31 cellular contexts compared by ENCODE assay signal in genomic region chr3:142876417-142876816, GRCh38. TPM values are rescaled to one million over a fixed set of nuclear protein-coding genes. Genes with fewer than 3 reads are reported as not detected.
"Had no signal": no experiment of that assay in that cellular context is flagged by ENCODE, and none has a peak within 500 bp of the region (broad histone marks: within the 10 kb centered on the region; RNA-seq: fewer than 3 reads in every experiment).

No MANE protein-coding gene starts in this region.

- DNase-seq: activated CD4-positive, alpha-beta memory T cell treated with anti-CD3 and anti-CD28 coated beads for 36 hours; activated CD4-positive, alpha-beta T cell treated with anti-CD3 and anti-CD28 coated beads, Interleukin-2, amount 10 ng/mL, durations not matched to agents 24 days and 14 days; activated CD4-positive, CD25-positive, alpha-beta regulatory T cell; activated CD4-positive, CD25-positive, alpha-beta regulatory T cell treated with anti-CD3 and anti-CD28 coated beads, Interleukin-2, amount 50 U/mL, for 72 hours; activated CD8-positive, alpha-beta memory T cell treated with anti-CD3 and anti-CD28 coated beads, Interleukin-2, amount 10 ng/mL, durations not matched to agents 7 days and 5 days; activated CD8-positive, alpha-beta memory T cell treated with anti-CD3 and anti-CD28 coated beads, Interleukin-2, amount 50 U/mL, for 4 hours; activated CD8-positive, alpha-beta T cell treated with anti-CD3 and anti-CD28 coated beads, Interleukin-2, amount 10 ng/mL, durations not matched to agents 7 days and 5 days; activated gamma-delta T cell; activated naive CD4-positive, alpha-beta T cell; activated naive CD4-positive, alpha-beta T cell treated with anti-CD3 and anti-CD28 coated beads, Interleukin-2, amount 10 ng/mL, durations not matched to agents 7 days and 5 days; activated naive CD8-positive, alpha-beta T cell treated with anti-CD3 and anti-CD28 coated beads, Interleukin-2, amount 10 ng/mL, durations not matched to agents 7 days and 5 days; activated T-cell treated with anti-CD3 and anti-CD28 coated beads, Interleukin-2, amount 50 U/mL, for 1 hour; activated T-cell treated with anti-CD3 and anti-CD28 coated beads, Interleukin-2, amount 50 U/mL, for 48 hours; central memory CD4-positive, alpha-beta T cell; cerebellar nuclear complex; colonic mucosa; effector CD8-positive, alpha-beta T cell; foreskin keratinocyte; gastrocnemius medialis; T-helper 1 cell; T-helper 17 cell; T1000 had no signal

- H3K4me3 ChIP-seq: ascending aorta, breast epithelium, cardiac muscle cell, colonic mucosa, esophagus muscularis mucosa, gastrocnemius medialis had no signal

- H3K27ac ChIP-seq: ascending aorta, breast epithelium, cardiac muscle cell, colonic mucosa, epithelial cell of prostate, esophagus muscularis mucosa, foreskin keratinocyte, gastrocnemius medialis had no signal

- H3K27me3 ChIP-seq: ascending aorta, breast epithelium, cardiac muscle cell, colonic mucosa, esophagus muscularis mucosa, foreskin keratinocyte, gastrocnemius medialis had no signal

- H3K9me3 ChIP-seq: ascending aorta, breast epithelium, colonic mucosa, esophagus muscularis mucosa, gastrocnemius medialis had no signal

- FAIRE-seq: endometrium, endothelial cell of umbilical vein had no signal

- H3K4me1 ChIP-seq: ascending aorta, breast epithelium, colonic mucosa, esophagus muscularis mucosa, foreskin keratinocyte, gastrocnemius medialis had no signal

- H3K36me3 ChIP-seq: ascending aorta, breast epithelium, cardiac muscle cell, colonic mucosa, esophagus muscularis mucosa, gastrocnemius medialis had no signal

RNA-seq across cellular contexts. Expression of gene PCOLCE2, which starts 12.5 kb away (rescaled TPM):
- total RNA-seq: activated CD8-positive, alpha-beta memory T cell treated with anti-CD3 and anti-CD28 coated beads, Interleukin-2, amount 10 ng/mL, durations not matched to agents 7 days and 5 days; activated CD8-positive, alpha-beta T cell treated with anti-CD3 and anti-CD28 coated beads, Interleukin-2, amount 10 ng/mL, durations not matched to agents 7 days and 5 days; activated naive CD4-positive, alpha-beta T cell treated with anti-CD3 and anti-CD28 coated beads, Interleukin-2, amount 50 U/mL, for 72 hours; activated naive CD8-positive, alpha-beta T cell treated with anti-CD3 and anti-CD28 coated beads, Interleukin-2, amount 10 ng/mL, durations not matched to agents 7 days and 5 days; activated T-helper 1 cell treated with anti-CD3 and anti-CD28 coated beads, Interleukin-12 subunit alpha, Interleukin-12 subunit beta, Interleukin-2, Interleukin-4 antibody, amounts not matched to agents 30 ng/mL and 10 ng/mL and 1 ng/mL, durations not matched to agents 14 hours and 24 hours and 36 hours; endothelial cell of umbilical vein; T-helper 17 cell had no signal
- polyA plus RNA-seq: endothelial cell of umbilical vein had no signal
